ENCODE assay signal across 29 cellular contexts in the genomic region with DNA sequence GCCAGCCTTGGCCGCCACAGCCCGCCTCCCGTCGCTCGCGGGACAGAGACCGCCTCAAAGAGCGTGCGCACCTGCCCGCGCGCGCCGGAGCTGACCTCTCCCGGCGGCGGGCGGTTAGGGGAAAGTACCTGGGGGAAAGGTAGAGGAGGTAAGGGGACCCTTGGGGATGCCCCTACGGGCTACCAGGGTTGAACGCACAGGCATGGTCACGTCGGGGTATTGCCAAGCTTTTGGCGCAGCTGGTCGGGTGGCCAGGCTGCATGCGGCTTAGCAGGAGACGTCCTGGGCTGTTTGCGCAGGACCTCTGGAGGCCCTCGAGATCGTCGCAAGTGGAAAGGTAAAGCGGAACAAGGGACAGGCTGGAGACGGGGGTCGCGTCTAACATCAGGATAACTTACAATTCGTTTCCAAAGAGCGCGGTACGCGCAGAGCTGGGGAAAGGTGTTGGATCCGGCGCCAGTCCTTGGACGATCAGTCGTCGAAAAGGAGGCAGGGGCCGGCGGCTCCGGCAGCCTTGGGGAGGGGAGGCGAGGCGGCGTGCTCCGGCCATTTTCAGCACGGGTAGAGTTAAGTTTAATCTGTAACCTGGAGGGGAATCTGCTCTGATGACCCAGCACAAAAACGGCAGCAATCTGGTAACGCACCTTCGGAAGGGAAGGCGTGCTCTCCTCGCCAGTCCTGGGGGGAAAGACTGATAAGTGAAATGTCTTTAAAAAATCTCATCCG. TPM values are rescaled to one million over a fixed set of nuclear protein-coding genes. Genes with fewer than 3 reads are reported as not detected.
DNase-seq lines count a peak whose midpoint lies in the region; ATAC-seq, FAIRE-seq and TF ChIP-seq lines count a peak whose summit lies in the region.
"Had no signal": no experiment of that assay in that cellular context is flagged by ENCODE, and none has a peak within 500 bp of the region (broad histone marks: within the 10 kb centered on the region; RNA-seq: fewer than 3 reads in every experiment).

No MANE protein-coding gene starts in this region.

- peaks cover 30% of the 10 kb centered on the region for H3K27me3 Mint-ChIP-seq in astrocyte (ENCODE audit: low read depth, unreplicated experiment)
- peaks cover 61% of the 10 kb centered on the region for H3K27me3 Mint-ChIP-seq in stimulated activated memory B cell treated with anti-CD40 and anti-IgM and Interleukin-4, amounts not matched to agents 10 μg/mL and 1 μg/mL and 100 μg/mL, for 72 hours

- WGBS in iPS DF 6.9 (ENCODE audit: insufficient coverage, insufficient read length), result no CpG with 5 or more reads among the region's 58 CpGs

- peaks cover 13% of the 10 kb centered on the region for H3K36me3 Mint-ChIP-seq in astrocyte (ENCODE audit: low read depth, unreplicated experiment)
- no peaks in the 10 kb centered on the region for H3K36me3 Mint-ChIP-seq in stimulated activated memory B cell treated with anti-CD40 and anti-IgM and Interleukin-4, amounts not matched to agents 10 μg/mL and 1 μg/mL and 100 μg/mL, for 72 hours
- H3K36me3 Mint-ChIP-seq: naive B cell had no signal

- H3K4me1 ChIP-seq in astrocyte (ENCODE audit: insufficient read depth, low read length) (peaks cover 3% of the 10 kb centered on the region), iPS DF 6.9 (ENCODE audit: control insufficient read depth, insufficient read depth, low read length) (peaks cover 7% of the 10 kb centered on the region), osteoblast (ENCODE audit: insufficient read depth, low read length) (no peaks in the 10 kb centered on the region)
- H3K4me1 ChIP-seq: adrenal gland had no signal

- H3K27me3 ChIP-seq in H7 (ENCODE audit: control insufficient read depth, insufficient read depth, low read length), result peaks cover 33% of the 10 kb centered on the region
- H3K27me3 ChIP-seq in astrocyte (ENCODE audit: insufficient read depth, low read length), result peaks cover 43% of the 10 kb centered on the region
- H3K27me3 ChIP-seq in iPS DF 6.9 (ENCODE audit: control insufficient read depth, insufficient read depth, low read length), result peaks cover 8% of the 10 kb centered on the region; the same call in 1 of the 2 replicates
- H3K27me3 ChIP-seq in osteoblast (ENCODE audit: insufficient read depth, low read length), result peaks cover 55% of the 10 kb centered on the region
- H3K27me3 ChIP-seq: adrenal gland had no signal

- H3K4me3 Mint-ChIP-seq in astrocyte (ENCODE audit: unreplicated experiment), result peak overlapping the region; percentile 63
- H3K4me3 Mint-ChIP-seq in stimulated activated memory B cell treated with anti-CD40 and anti-IgM and Interleukin-4, amounts not matched to agents 10 μg/mL and 1 μg/mL and 100 μg/mL, for 72 hours, result no peak overlapping the region
- H3K4me3 Mint-ChIP-seq: activated CD4-positive, alpha-beta T cell treated with anti-CD3 and anti-CD28 coated beads for 36 hours; mesothelial cell of epicardium; stimulated activated naive CD8-positive, alpha-beta T cell treated with anti-CD3 and anti-CD28 coated beads, Interleukin-15, amount 100 ng/mL, for 72 hours; T-helper 1 cell treated with Interleukin-12 subunit alpha and Interleukin-12 subunit beta and Interleukin-4 antibody, amounts not matched to agents 30 μg/mL and 1 μg/mL, for 36 hours had no signal

- H3K36me3 ChIP-seq in H7 (replicated peaks; ENCODE audit: control insufficient read depth, insufficient read depth, low read length), result peaks cover 9% of the 10 kb centered on the region
- H3K36me3 ChIP-seq in astrocyte (ENCODE audit: insufficient read depth, low read length), result no peaks in the 10 kb centered on the region
- peaks cover 12% of the 10 kb centered on the region for H3K36me3 ChIP-seq in iPS DF 6.9 (ENCODE audit: control insufficient read depth, insufficient read depth, low read length)
- H3K36me3 ChIP-seq in osteoblast (ENCODE audit: insufficient read depth, low read length), result peaks cover 3% of the 10 kb centered on the region
- H3K36me3 ChIP-seq: adrenal gland had no signal

- peaks cover 13% of the 10 kb centered on the region for H3K79me2 ChIP-seq in astrocyte (ENCODE audit: insufficient read depth, low read length)
- H3K79me2 ChIP-seq in osteoblast (ENCODE audit: insufficient read depth, low read length), result no peaks in the 10 kb centered on the region

- H3K9ac ChIP-seq in astrocyte (ENCODE audit: low read length), result no peak overlapping the region
- H3K9ac ChIP-seq: SK-N-SH had no signal

- H4K20me1 ChIP-seq in astrocyte (ENCODE audit: insufficient read depth, low read length) (peaks cover 24% of the 10 kb centered on the region), osteoblast (ENCODE audit: insufficient read depth, low read length) (no peaks in the 10 kb centered on the region)

- H3K27ac ChIP-seq in astrocyte (ENCODE audit: low read depth, low read length), result no peak overlapping the region
- no peak overlapping the region for H3K27ac ChIP-seq in iPS DF 6.9 (ENCODE audit: low read length)
- no peak overlapping the region for H3K27ac ChIP-seq in osteoblast (ENCODE audit: low read depth, low read length)
- H3K27ac ChIP-seq: HL-60 had no signal

- no peak for ATAC-seq in stimulated activated memory B cell treated with anti-CD40 and anti-IgM and Interleukin-4, amounts not matched to agents 10 μg/mL and 1 μg/mL and 100 μg/mL, for 72 hours
- ATAC-seq: activated CD4-positive, alpha-beta T cell treated with anti-CD3 and anti-CD28 coated beads for 36 hours; esophagus mucosa; left ventricle myocardium superior; PC-3; stimulated activated naive CD8-positive, alpha-beta T cell treated with anti-CD3 and anti-CD28 coated beads, Interleukin-15, amount 100 ng/mL, for 72 hours had no signal

- no peak overlapping the region for H2AFZ ChIP-seq in astrocyte (ENCODE audit: low read depth, low read length)
- no peak overlapping the region for H2AFZ ChIP-seq in osteoblast (ENCODE audit: low read length)

- peaks cover 14% of the 10 kb centered on the region for H3K4me1 Mint-ChIP-seq in astrocyte (ENCODE audit: low read depth, unreplicated experiment)
- H3K4me1 Mint-ChIP-seq in stimulated activated memory B cell treated with anti-CD40 and anti-IgM and Interleukin-4, amounts not matched to agents 10 μg/mL and 1 μg/mL and 100 μg/mL, for 72 hours, result peaks cover 17% of the 10 kb centered on the region

- H3K9me3 Mint-ChIP-seq in astrocyte (ENCODE audit: unreplicated experiment), result peaks cover 2% of the 10 kb centered on the region
- H3K9me3 Mint-ChIP-seq in stimulated activated memory B cell treated with anti-CD40 and anti-IgM and Interleukin-4, amounts not matched to agents 10 μg/mL and 1 μg/mL and 100 μg/mL, for 72 hours, result no peaks in the 10 kb centered on the region
- H3K9me3 Mint-ChIP-seq: mesothelial cell of epicardium; stimulated activated naive CD8-positive, alpha-beta T cell treated with anti-CD3 and anti-CD28 coated beads, Interleukin-15, amount 100 ng/mL, for 72 hours; T-helper 1 cell treated with Interleukin-12 subunit alpha and Interleukin-12 subunit beta and Interleukin-4 antibody, amounts not matched to agents 30 μg/mL and 1 μg/mL, for 36 hours had no signal

- H3K4me3 ChIP-seq in H7 (ENCODE audit: insufficient read depth, low read depth, low read length) (peak overlapping the region; percentile 41), astrocyte (ENCODE audit: insufficient read depth, low read depth, low read length) (no peak overlapping the region), iPS DF 6.9 (ENCODE audit: low read length) (peak overlapping the region; percentile 13; the same call in 1 of the 2 replicates), osteoblast (ENCODE audit: insufficient read depth, low read length) (no peak overlapping the region)
- H3K4me3 ChIP-seq: adrenal gland had no signal

- no peak for FAIRE-seq in astrocyte (lab: Jason Lieb, UNC)
- FAIRE-seq: GM19239, islet of Langerhans had no signal

- H3K9me3 ChIP-seq in astrocyte (ENCODE audit: insufficient read depth, low read depth, low read length), result no peaks in the 10 kb centered on the region
- H3K9me3 ChIP-seq in iPS DF 6.9 (ENCODE audit: control insufficient read depth, insufficient read depth, low read length), result no peaks in the 10 kb centered on the region
- H3K9me3 ChIP-seq in osteoblast (ENCODE audit: low read depth, low read length), result no peaks in the 10 kb centered on the region
- H3K9me3 ChIP-seq: adrenal gland, SK-N-SH had no signal

- no peak for TF ChIP-seq CTCF in astrocyte (IDR thresholded peaks at IDR 0.05; ENCODE audit: insufficient read depth, low read depth, low read length)
- TF ChIP-seq CTCF in osteoblast (IDR thresholded peaks at IDR 0.05; ENCODE audit: extremely low read depth, low read depth, low read length), result no peak

- peak; percentile 73 for DNase-seq in H7
- DNase-seq in astrocyte (ENCODE audit: low read depth), result no peak
- DNase-seq in iPS DF 6.9 (ENCODE audit: low read depth, low spot score), result no peak
- peak; percentile 62 for DNase-seq in osteoblast (ENCODE audit: insufficient read length, low spot score, missing footprints)
- DNase-seq in anterior cingulate cortex (lab: John Stamatoyannopoulos, UW), result no peak
- DNase-seq in activated naive CD4-positive, alpha-beta T cell treated with anti-CD3 and anti-CD28 coated beads, Interleukin-2, amount 50 U/mL, for 16 hours, result no peak
- DNase-seq: activated CD4-positive, alpha-beta T cell treated with anti-CD3 and anti-CD28 coated beads for 36 hours; activated CD8-positive, alpha-beta memory T cell treated with anti-CD3 and anti-CD28 coated beads for 24 hours; activated naive CD4-positive, alpha-beta T cell treated with Interleukin-2 at 50 U/mL for 16 hours; activated T-cell treated with anti-CD3 and anti-CD28 coated beads, Interleukin-2, amount 50 U/mL, for 1 hour; adrenal gland; foreskin melanocyte; GF-D8; IMR-90; left ventricle myocardium superior; naive B cell; NCI-H2171 treated with DMSO at 0.1 percent for 48 hours; NCI-H524; occipital lobe; PC-3; SK-N-SH; stimulated activated naive CD8-positive, alpha-beta T cell treated with anti-CD3 and anti-CD28 coated beads, Interleukin-15, amount 100 ng/mL, for 72 hours had no signal

- H3K27ac Mint-ChIP-seq in astrocyte (ENCODE audit: unreplicated experiment), result no peak overlapping the region
- H3K27ac Mint-ChIP-seq in stimulated activated memory B cell treated with anti-CD40 and anti-IgM and Interleukin-4, amounts not matched to agents 10 μg/mL and 1 μg/mL and 100 μg/mL, for 72 hours, result no peak overlapping the region
- H3K27ac Mint-ChIP-seq: activated CD4-positive, alpha-beta T cell treated with anti-CD3 and anti-CD28 coated beads for 36 hours; mesothelial cell of epicardium; T-helper 1 cell treated with Interleukin-12 subunit alpha and Interleukin-12 subunit beta and Interleukin-4 antibody, amounts not matched to agents 30 μg/mL and 1 μg/mL, for 36 hours had no signal

- H3K4me2 ChIP-seq in astrocyte (ENCODE audit: low read length) (no peak overlapping the region), osteoblast (ENCODE audit: insufficient read depth, low read length) (no peak overlapping the region)

RNA-seq across cellular contexts. Expression of gene GNAS-AS1, which starts 9.0 kb away (rescaled TPM):
- total RNA-seq in H7 (2014; rRNA removed; shearing (Covaris generic)), result 0.24 and 0.26 TPM in 2 replicates
- total RNA-seq in astrocyte (2.8 and 3.8 TPM in 2 replicates), osteoblast (0.72 and 1.5 TPM in 2 replicates)

RNA-seq across cellular contexts. Expression of gene GNAS, which starts 10.8 kb away (rescaled TPM):
- total RNA-seq in H7 (2014; rRNA removed; shearing (Covaris generic)), result 683 and 685 TPM in 2 replicates
- 1,937 and 2,003 TPM in 2 replicates for total RNA-seq in astrocyte
- 366 and 374 TPM in 2 replicates for total RNA-seq in osteoblast

Comparison
In these comparisons a context has a peak if more than half of its experiments do, and no peak if none do; other contexts are left out.
1. DNase-seq: peak in H7 (single experiment) and osteoblast (single experiment); none in astrocyte (single experiment), iPS DF 6.9 (single experiment), anterior cingulate cortex (0 of 58) and activated naive CD4-positive, alpha-beta T cell treated with anti-CD3 and anti-CD28 coated beads, Interleukin-2, amount 50 U/mL, for 16 hours (single experiment).
2. H3K4me3 ChIP-seq: peak in H7 (single experiment) and iPS DF 6.9 (single experiment); none in astrocyte (single experiment) and osteoblast (single experiment).